ENCODE assay signal across 29 cellular contexts in the genomic region with DNA sequence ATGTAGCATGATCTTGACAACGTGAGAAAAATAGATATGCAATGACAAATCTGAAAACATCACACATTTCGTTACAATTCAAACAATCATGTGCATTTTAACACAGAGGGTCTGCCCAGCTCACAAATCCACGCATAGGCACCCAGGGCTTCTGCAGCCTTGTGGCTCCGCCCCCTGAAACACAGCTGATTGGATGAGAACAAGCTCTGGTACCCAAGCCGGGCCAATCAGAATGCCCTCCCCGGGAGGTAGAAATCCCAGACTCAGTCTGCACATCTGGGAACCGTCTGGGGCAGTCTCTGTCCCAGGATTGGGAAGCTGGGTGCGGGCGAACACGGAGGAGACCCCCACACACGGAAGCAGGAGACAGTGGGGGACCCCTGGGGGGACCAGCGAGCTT.
"Had no signal": no experiment of that assay in that cellular context is flagged by ENCODE, and none has a peak within 500 bp of the region (broad histone marks: within the 10 kb centered on the region; RNA-seq: fewer than 3 reads in every experiment).

No MANE protein-coding gene starts in this region.

- H3K4me1 ChIP-seq: breast epithelium, colonic mucosa, SJCRH30 had no signal

- H3K36me3 Mint-ChIP-seq: activated CD4-positive, alpha-beta memory T cell treated with anti-CD3 and anti-CD28 coated beads for 36 hours; activated naive CD4-positive, alpha-beta T cell treated with anti-CD3 and anti-CD28 coated beads, Interleukin-2, amount 10 ng/mL, durations not matched to agents 7 days and 5 days; activated naive CD8-positive, alpha-beta T cell treated with anti-CD3 and anti-CD28 coated beads for 36 hours had no signal

- H3K27me3 Mint-ChIP-seq: activated CD4-positive, alpha-beta memory T cell treated with anti-CD3 and anti-CD28 coated beads for 36 hours; activated CD4-positive, alpha-beta T cell treated with anti-CD3 and anti-CD28 coated beads, Interleukin-2, amount 10 ng/mL, durations not matched to agents 7 days and 5 days; activated naive CD4-positive, alpha-beta T cell treated with anti-CD3 and anti-CD28 coated beads, Interleukin-2, amount 10 ng/mL, durations not matched to agents 7 days and 5 days; activated naive CD8-positive, alpha-beta T cell treated with anti-CD3 and anti-CD28 coated beads for 36 hours; activated T-helper 17 cell treated with anti-CD3 and anti-CD28 coated beads, Interleukin-2, amount 50 U/mL, for 72 hours; T-helper 17 cell had no signal

- ATAC-seq: activated T-helper 17 cell treated with anti-CD3 and anti-CD28 coated beads, Interleukin-2, amount 50 U/mL, for 72 hours; Panc1; T-helper 17 cell had no signal

- H3K27me3 ChIP-seq: breast epithelium, colonic mucosa, SJCRH30 had no signal

- FAIRE-seq: TTC549 had no signal

- H3K27ac Mint-ChIP-seq: activated CD4-positive, alpha-beta memory T cell treated with anti-CD3 and anti-CD28 coated beads for 36 hours; activated CD4-positive, alpha-beta T cell treated with anti-CD3 and anti-CD28 coated beads, Interleukin-2, amount 10 ng/mL, durations not matched to agents 7 days and 5 days; activated naive CD4-positive, alpha-beta T cell treated with anti-CD3 and anti-CD28 coated beads, Interleukin-2, amount 10 ng/mL, durations not matched to agents 7 days and 5 days; activated naive CD8-positive, alpha-beta T cell treated with anti-CD3 and anti-CD28 coated beads for 36 hours; activated T-helper 17 cell treated with anti-CD3 and anti-CD28 coated beads, Interleukin-2, amount 50 U/mL, for 72 hours; T-helper 17 cell had no signal

- H3K9me3 ChIP-seq: breast epithelium, colonic mucosa had no signal

- DNase-seq: activated CD4-positive, alpha-beta memory T cell treated with anti-CD3 and anti-CD28 coated beads for 36 hours; activated CD4-positive, alpha-beta T cell treated with anti-CD3 and anti-CD28 coated beads, Interleukin-2, amount 10 ng/mL, durations not matched to agents 7 days and 5 days; activated CD4-positive, CD25-positive, alpha-beta regulatory T cell; activated CD8-positive, alpha-beta memory T cell treated with anti-CD3 and anti-CD28 coated beads for 24 hours; activated gamma-delta T cell treated with Interleukin-2 at 50 U/mL for 16 hours; activated naive CD4-positive, alpha-beta T cell treated with anti-CD3 and anti-CD28 coated beads, Interleukin-2, amount 10 ng/mL, durations not matched to agents 7 days and 5 days; activated naive CD8-positive, alpha-beta T cell treated with anti-CD3 and anti-CD28 coated beads for 36 hours; activated T-cell treated with anti-CD3 and anti-CD28 coated beads, Interleukin-2, amount 50 U/mL, for 4 hours; caudate nucleus; colonic mucosa; NCI-H1092; NCI-H1417; NCI-H1930; NCI-H2171; NCI-H2227 treated with DMSO at 0.1 percent for 48 hours; NCI-H446 treated with DMSO at 0.1 percent for 48 hours; NCI-H524 treated with DMSO at 0.1 percent for 48 hours; NCI-H774; NK-92 treated with Interleukin-12 subunit alpha and Interleukin-12 subunit beta, amount 100 ng/mL, for 24 hours; OCI-M1; Right ventricle myocardium superior; RPMI8226; SJCRH30; T-helper 17 cell; T-helper 9 cell had no signal

- H3K4me1 Mint-ChIP-seq: activated CD4-positive, alpha-beta T cell treated with anti-CD3 and anti-CD28 coated beads, Interleukin-2, amount 10 ng/mL, durations not matched to agents 7 days and 5 days; activated naive CD4-positive, alpha-beta T cell treated with anti-CD3 and anti-CD28 coated beads, Interleukin-2, amount 10 ng/mL, durations not matched to agents 7 days and 5 days; activated naive CD8-positive, alpha-beta T cell treated with anti-CD3 and anti-CD28 coated beads for 36 hours; activated T-helper 17 cell treated with anti-CD3 and anti-CD28 coated beads, Interleukin-2, amount 50 U/mL, for 72 hours; T-helper 17 cell had no signal

- H3K27ac ChIP-seq: breast epithelium, colonic mucosa, SJCRH30 had no signal

- H3K4me3 Mint-ChIP-seq: activated CD4-positive, alpha-beta memory T cell treated with anti-CD3 and anti-CD28 coated beads for 36 hours; activated CD4-positive, alpha-beta T cell treated with anti-CD3 and anti-CD28 coated beads, Interleukin-2, amount 10 ng/mL, durations not matched to agents 7 days and 5 days; activated naive CD4-positive, alpha-beta T cell treated with anti-CD3 and anti-CD28 coated beads, Interleukin-2, amount 10 ng/mL, durations not matched to agents 7 days and 5 days; activated naive CD8-positive, alpha-beta T cell treated with anti-CD3 and anti-CD28 coated beads for 36 hours; activated T-cell treated with anti-CD3 and anti-CD28 coated beads, Interleukin-2, amount 50 U/mL, for 4 hours; activated T-helper 17 cell treated with anti-CD3 and anti-CD28 coated beads, Interleukin-2, amount 50 U/mL, for 72 hours; T-helper 17 cell had no signal

- H3K4me3 ChIP-seq: breast epithelium, colonic mucosa, SJCRH30 had no signal

- H3K9me3 Mint-ChIP-seq: activated CD4-positive, alpha-beta memory T cell treated with anti-CD3 and anti-CD28 coated beads for 36 hours; activated CD4-positive, alpha-beta T cell treated with anti-CD3 and anti-CD28 coated beads, Interleukin-2, amount 10 ng/mL, durations not matched to agents 7 days and 5 days; activated naive CD4-positive, alpha-beta T cell treated with anti-CD3 and anti-CD28 coated beads, Interleukin-2, amount 10 ng/mL, durations not matched to agents 7 days and 5 days; activated naive CD8-positive, alpha-beta T cell treated with anti-CD3 and anti-CD28 coated beads for 36 hours; activated T-cell treated with anti-CD3 and anti-CD28 coated beads, Interleukin-2, amount 50 U/mL, for 4 hours; activated T-helper 17 cell treated with anti-CD3 and anti-CD28 coated beads, Interleukin-2, amount 50 U/mL, for 72 hours had no signal

- H3K36me3 ChIP-seq: breast epithelium, colonic mucosa, SJCRH30 had no signal
